ENCODE assay signal across 24 cellular contexts in genomic region chr13:33372251-33372919, GRCh38.
"Had no signal": no experiment of that assay in that cellular context is flagged by ENCODE, and none has a peak within 500 bp of the region (broad histone marks: within the 10 kb centered on the region; RNA-seq: fewer than 3 reads in every experiment).

No MANE protein-coding gene starts in this region.

- DNase-seq: activated CD4-positive, alpha-beta T cell treated with anti-CD3 and anti-CD28 coated beads for 4 hours; activated CD4-positive, alpha-beta T cell treated with anti-CD3 and anti-CD28 coated beads, Interleukin-2, amount 50 U/mL, for 4 hours; activated naive CD4-positive, alpha-beta T cell; activated T-cell treated with anti-CD3 and anti-CD28 coated beads for 4 hours; activated T-cell treated with anti-CD3 and anti-CD28 coated beads, Interleukin-2, amount 50 U/mL, for 72 hours; endodermal cell; kidney; left colon; mammary epithelial cell; naive thymus-derived CD4-positive, alpha-beta T cell; occipital lobe; stimulated activated CD4-positive, alpha-beta T cell treated with anti-CD3 and anti-CD28 coated beads, Interleukin-15, amount 100 ng/mL, for 24 hours; stimulated activated CD4-positive, alpha-beta T cell treated with anti-CD3 and anti-CD28 coated beads, Interleukin-2, amount 100 ng/mL, for 24 hours; stimulated activated naive CD4-positive, alpha-beta T cell; T-helper 9 cell had no signal

- H3K4me1 ChIP-seq: esophagus muscularis mucosa had no signal

- FAIRE-seq: bronchial epithelial cell, kidney, TTC549 had no signal

- H3K36me3 ChIP-seq: esophagus muscularis mucosa, gastroesophageal sphincter, right atrium auricular region, tibial nerve had no signal

- H3K27ac ChIP-seq: esophagus muscularis mucosa, gastroesophageal sphincter, hepatocyte, right atrium auricular region, VCaP had no signal

- H3K27me3 ChIP-seq: esophagus muscularis mucosa, gastroesophageal sphincter, hepatocyte, right atrium auricular region, tibial nerve had no signal

- H3K4me3 ChIP-seq: esophagus muscularis mucosa, gastroesophageal sphincter, hepatocyte, right atrium auricular region, tibial nerve had no signal

- H3K4me2 ChIP-seq: hepatocyte had no signal

- ATAC-seq: activated naive CD4-positive, alpha-beta T cell treated with anti-CD3 and anti-CD28 coated beads, Interleukin-2, amount 50 U/mL, for 72 hours; activated T-cell treated with anti-CD3 and anti-CD28 coated beads, Interleukin-2, amount 50 U/mL, for 72 hours; gastroesophageal sphincter; left colon; naive thymus-derived CD4-positive, alpha-beta T cell had no signal

- H3K79me2 ChIP-seq: hepatocyte had no signal

- H2AFZ ChIP-seq: hepatocyte had no signal

- H3K9me3 ChIP-seq: esophagus muscularis mucosa, gastroesophageal sphincter, right atrium auricular region, tibial nerve had no signal
